9 cellular contexts compared by ENCODE assay signal in the genomic region with DNA sequence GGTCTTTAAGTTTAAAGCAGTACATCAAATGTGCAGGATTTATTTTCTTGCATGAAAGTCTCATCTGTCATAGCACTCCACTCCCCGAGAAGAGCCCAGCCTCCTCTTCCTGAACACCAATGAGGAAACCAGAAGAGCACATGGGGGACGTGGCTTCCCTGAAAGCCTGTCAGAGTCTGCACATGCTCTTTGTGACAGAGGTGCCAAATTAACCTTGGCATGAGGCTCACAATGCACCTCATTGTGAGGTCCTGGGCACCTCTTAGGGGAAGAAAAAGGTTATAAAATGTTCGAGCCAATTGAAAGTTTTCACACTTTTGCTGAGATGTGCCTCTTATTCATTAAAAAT.
DNase-seq lines count a peak whose midpoint lies in the region; ATAC-seq, FAIRE-seq and TF ChIP-seq lines count a peak whose summit lies in the region.
"Had no signal": no experiment of that assay in that cellular context is flagged by ENCODE, and none has a peak within 500 bp of the region (broad histone marks: within the 10 kb centered on the region; RNA-seq: fewer than 3 reads in every experiment).

No MANE protein-coding gene starts in this region.

- no peak overlapping the region for H3K27ac ChIP-seq in DND-41 (ENCODE audit: low read length)
- no peak overlapping the region for H3K27ac ChIP-seq in H1 (ENCODE audit: low read depth, low read length)
- H3K27ac ChIP-seq in muscle layer of duodenum (ENCODE audit: low read length), result peak overlapping the region; percentile 78

- no peak overlapping the region for H4K8ac ChIP-seq in H1 (ENCODE audit: extremely low read depth, insufficient read depth, low read length)

- H4K20me1 ChIP-seq in DND-41 (ENCODE audit: insufficient read depth, low read length) (no peaks in the 10 kb centered on the region), H1 (replicated peaks in 1 of 2; ENCODE audit: control insufficient read depth in 1 of 2, insufficient read depth in 2 of 2, low read length in 2 of 2) (no peaks in the 10 kb centered on the region)

- H3K36me3 ChIP-seq in DND-41 (ENCODE audit: insufficient read depth, low read length) (no peaks in the 10 kb centered on the region), H1 (ENCODE audit: control insufficient read depth in 2 of 4, insufficient read depth in 4 of 4, low read length in 3 of 4) (no peaks in the 10 kb centered on the region), muscle layer of duodenum (ENCODE audit: control insufficient read depth in 1 of 2, insufficient read depth in 2 of 2, low read length in 2 of 2) (no peaks in the 10 kb centered on the region)

- H2BK15ac ChIP-seq in H1 (ENCODE audit: low read length), result no peak overlapping the region

- H3K23ac ChIP-seq in H1 (ENCODE audit: insufficient read length), result no peak overlapping the region

- ATAC-seq in DND-41 (ENCODE audit: insufficient read depth, low read depth) (peak; percentile 79), T-helper 17 cell (no peak), GM18861 (IDR thresholded peaks at IDR 0.05; ENCODE audit: unreplicated experiment) (no peak)

- H3K4me2 ChIP-seq in DND-41 (ENCODE audit: insufficient read depth, low read length) (no peak overlapping the region), H1 (ENCODE audit: insufficient read depth in 1 of 2, low read depth in 2 of 2, low read length in 2 of 2) (no peak overlapping the region)

- no peaks in the 10 kb centered on the region; the same call in 1 of the 2 replicates for H3K4me1 ChIP-seq in DND-41 (ENCODE audit: insufficient read depth, low read length)
- H3K4me1 ChIP-seq in H1 (replicated peaks in 1 of 4; ENCODE audit: control insufficient read depth in 3 of 4, insufficient read depth in 4 of 4, low read length in 3 of 4), result no peaks in the 10 kb centered on the region; a peak in 1 of 7 replicates
- H3K4me1 ChIP-seq in muscle layer of duodenum (ENCODE audit: control insufficient read depth in 1 of 2, insufficient read depth in 2 of 2, low read length in 2 of 2), result peaks cover 11 to 13% of the 10 kb centered on the region in 2 donors

- TF ChIP-seq CTCF in DND-41 (IDR thresholded peaks at IDR 0.05; ENCODE audit: borderline replicate concordance, extremely low read depth, low read length, poor library complexity, severe bottlenecking), result no peak
- TF ChIP-seq CTCF in H1 (IDR thresholded peaks at IDR 0.05; ENCODE audit: control extremely low read depth in 1 of 3, insufficient read depth in 1 of 3, low read depth in 1 of 3, low read length in 3 of 3), result no peak

- POLR2A ChIA-PET in H1 (lab: Charles Lee; ENCODE audit: partially characterized antibody), result no interaction called here

- no peaks in the 10 kb centered on the region for H3K79me2 ChIP-seq in DND-41 (ENCODE audit: insufficient read depth, low read length)
- H3K79me2 ChIP-seq in H1 (ENCODE audit: control insufficient read depth in 1 of 2, insufficient read depth in 2 of 2, low read length in 2 of 2), result no peaks in the 10 kb centered on the region

- FAIRE-seq in HTR-8/SVneo (lab: Jason Lieb, UNC), result no peak
- FAIRE-seq in H1 (lab: Jason Lieb, UNC), result no peak

- H4K5ac ChIP-seq in H1 (ENCODE audit: insufficient read length, low read depth, low read length), result no peak overlapping the region

- no peak overlapping the region for H2BK120ac ChIP-seq in H1 (replicated peaks; ENCODE audit: low read depth, low read length)

- H3K4ac ChIP-seq in H1 (replicated peaks; ENCODE audit: insufficient read length, low read depth, low read length), result no peak overlapping the region

- 85% methylated on average over 3 of the region's 3 CpGs; no CpG with 5 or more reads in 1 of the 2 experiments for WGBS in H1 (ENCODE audit: extremely low coverage in 1 of 2, insufficient coverage in 1 of 2, insufficient read length in 1 of 2, insufficient replicate concordance in 2 of 2, low coverage in 1 of 2, low lambda C conversion rate in 2 of 2, missing lambda C conversion rate in 1 of 2), 2 experiments

- H2AK5ac ChIP-seq in H1 (ENCODE audit: low read depth, low read length), result no peak overlapping the region

- CTCF ChIA-PET in H1 (lab: Charles Lee; ENCODE audit: partially characterized antibody), result interaction anchor here (1.7 kb wide), 1 partner anchor 46 kb away, joined by 3 read pairs; no protein-coding TSS in a partner anchor

- no peak overlapping the region for H2BK20ac ChIP-seq in H1 (ENCODE audit: low read length)

- H3K4me3 Mint-ChIP-seq in T-helper 17 cell, result no peak overlapping the region

- H3K4me1 Mint-ChIP-seq in T-helper 17 cell, result peaks cover 13% of the 10 kb centered on the region

- no peak for TF ChIP-seq POLR2A in H1 (IDR thresholded peaks at IDR 0.05; ENCODE audit: control extremely low read depth in 1 of 2, low read depth in 2 of 2, low read length in 2 of 2)

- H3K79me1 ChIP-seq in H1 (ENCODE audit: low read depth, low read length), result no peaks in the 10 kb centered on the region

- TF ChIP-seq EP300 in H1 (IDR thresholded peaks at IDR 0.05; ENCODE audit: borderline replicate concordance in 1 of 2, low read depth in 2 of 2, low read length in 2 of 2), result no peak

- H3K23me2 ChIP-seq in H1 (ENCODE audit: low read depth, low read length), result no peaks in the 10 kb centered on the region

- peak overlapping the region; percentile 28; the same call in 1 of the 2 replicates for H2AFZ ChIP-seq in DND-41 (ENCODE audit: low read depth, low read length)
- no peak overlapping the region for H2AFZ ChIP-seq in H1 (ENCODE audit: low read length)

- H3K27ac Mint-ChIP-seq in T-helper 17 cell, result no peak overlapping the region

- H3K27me3 ChIP-seq in DND-41 (ENCODE audit: insufficient read depth, low read length, poor library complexity) (peaks cover 3% of the 10 kb centered on the region), H1 (replicated peaks in 1 of 4; ENCODE audit: control insufficient read depth in 3 of 4, extremely low read depth in 1 of 4, insufficient read depth in 3 of 4, low read length in 3 of 4) (no peaks in the 10 kb centered on the region; a peak in 1 of 7 replicates), muscle layer of duodenum (ENCODE audit: low read depth, low read length) (no peaks in the 10 kb centered on the region)

- no peak overlapping the region for H3K18ac ChIP-seq in H1 (ENCODE audit: extremely low read depth, low read length)

- no peak overlapping the region for H4K91ac ChIP-seq in H1 (replicated peaks; ENCODE audit: insufficient read length, low read length)

- no peak overlapping the region for H2BK5ac ChIP-seq in H1 (ENCODE audit: low read depth, low read length)

- no peak overlapping the region for H2BK12ac ChIP-seq in H1 (ENCODE audit: low read depth, low read length)

- no peaks in the 10 kb centered on the region for H3K36me3 Mint-ChIP-seq in T-helper 17 cell (ENCODE audit: low read depth)
- H3K36me3 Mint-ChIP-seq: naive thymus-derived CD8-positive, alpha-beta T cell had no signal

- DNase-seq in DND-41 (peak; percentile 17), HTR-8/SVneo (ENCODE audit: insufficient read length, low spot score) (peak; percentile 20), RKO (ENCODE audit: low spot score) (peak; percentile 18), H1 (ENCODE audit: low read depth in 1 of 2, low spot score in 2 of 2) (no peak), activated gamma-delta T cell treated with Interleukin-2 at 50 U/mL for 16 hours (no peak), T-helper 17 cell (no peak)
- DNase-seq: naive thymus-derived CD8-positive, alpha-beta T cell had no signal

- H3K56ac ChIP-seq in H1 (replicated peaks; ENCODE audit: insufficient read length, low read depth, low read length), result no peak overlapping the region

- TF ChIP-seq RAD21 in H1 (IDR thresholded peaks at IDR 0.05 in 1 of 2, conservative IDR thresholded peaks at IDR 0.05 in 1 of 2; ENCODE audit: low read depth in 2 of 2, low read length in 2 of 2), result no peak

- no peak overlapping the region for H3K14ac ChIP-seq in H1 (ENCODE audit: insufficient read length)

- H3K4me3 ChIP-seq in DND-41 (ENCODE audit: low read depth in 1 of 2, low read length in 2 of 2) (no peak overlapping the region), H1 (ENCODE audit: extremely low read depth in 1 of 4, insufficient read depth in 2 of 4, low read depth in 3 of 4, low read length in 4 of 4) (no peak overlapping the region), muscle layer of duodenum (ENCODE audit: low read depth in 1 of 2, low read length in 2 of 2) (peak overlapping the region; percentile 84 to 89)

- H3K9ac ChIP-seq in DND-41 (ENCODE audit: low read depth, low read length) (no peak overlapping the region), H1 (replicated peaks in 1 of 4; ENCODE audit: extremely low read depth in 1 of 4, low read depth in 3 of 4, low read length in 3 of 4) (no peak overlapping the region)

- H3K9me3 ChIP-seq in DND-41 (ENCODE audit: insufficient read depth, low read length, severe bottlenecking), result no peaks in the 10 kb centered on the region
- no peaks in the 10 kb centered on the region for H3K9me3 ChIP-seq in H1 (ENCODE audit: insufficient read depth in 2 of 2, low read depth in 1 of 2, low read length in 1 of 2)
- no peaks in the 10 kb centered on the region for H3K9me3 ChIP-seq in muscle layer of duodenum (ENCODE audit: control insufficient read depth in 1 of 2, low read length in 2 of 2)
- H3K9me3 ChIP-seq in T-helper 17 cell (ENCODE audit: control insufficient read depth, low read length, poor library complexity, severe bottlenecking), result no peaks in the 10 kb centered on the region

- no peaks in the 10 kb centered on the region for H3K27me3 Mint-ChIP-seq in T-helper 17 cell

TF ChIP-seq in H1, 55 proteins besides CTCF, POLR2A, EP300 and RAD21:
- TF ChIP-seq MAX (IDR thresholded peaks at IDR 0.05), result 0 out of 2 replicates have a peak, but pooled peaks have one; percentile 20
- no peak for TF ChIP-seq BACH1 (IDR thresholded peaks at IDR 0.05; ENCODE audit: low read length)
- TF ChIP-seq ZNF274 (IDR thresholded peaks at IDR 0.05; ENCODE audit: borderline replicate concordance, extremely low read depth, low read length), result no peak
- TF ChIP-seq MAFK (IDR thresholded peaks at IDR 0.05; ENCODE audit: low read depth, low read length), result no peak
- TF ChIP-seq CTBP2 (IDR thresholded peaks at IDR 0.05; ENCODE audit: borderline replicate concordance, insufficient read depth, insufficient read length, low read length), result no peak

Comparison
In these comparisons a context has a peak if more than half of its experiments do, and no peak if none do; other contexts are left out.
1. DNase-seq: peak in DND-41 (single experiment), HTR-8/SVneo (single experiment) and RKO (single experiment); none in H1 (0 of 2), activated gamma-delta T cell treated with Interleukin-2 at 50 U/mL for 16 hours (single experiment) and T-helper 17 cell (0 of 3).
2. H3K4me3 ChIP-seq: peak in muscle layer of duodenum (2 of 2); none in DND-41 (0 of 2) and H1 (0 of 4).